8 cellular contexts compared by ENCODE assay signal in genomic region chr19:16824658-16825311, GRCh38. TPM values are rescaled to one million over a fixed set of nuclear protein-coding genes. Genes with fewer than 3 reads are reported as not detected.
DNase-seq lines count a peak whose midpoint lies in the region; ATAC-seq and TF ChIP-seq lines count a peak whose summit lies in the region.

No MANE protein-coding gene starts in this region.

- no peaks in the 10 kb centered on the region for H3K27me3 ChIP-seq in foreskin keratinocyte
- H3K27me3 ChIP-seq in skeletal muscle satellite cell (ENCODE audit: control insufficient read depth, insufficient read depth, low read length), result peaks cover 5% of the 10 kb centered on the region

- DNase-seq in HCEC 1CT (peak; percentile 34), foreskin keratinocyte (peak in 1 of 2 donors; percentile 68), NCI-H1436 treated with DMSO at 0.1 percent for 48 hours (lab: John Stamatoyannopoulos, UW) (no peak), AG20443 (ENCODE audit: low spot score) (no peak)
- no peak for DNase-seq in stimulated activated CD4-positive, alpha-beta T cell treated with anti-CD3 and anti-CD28 coated beads, Interleukin-15, amount 100 ng/mL, for 24 hours

- peak overlapping the region; percentile 85 for H3K4me2 ChIP-seq in skeletal muscle satellite cell (ENCODE audit: low read length)

- H3K9ac ChIP-seq in skeletal muscle satellite cell (ENCODE audit: low read depth, low read length), result peak overlapping the region; percentile 41

- peak; percentile 24 for ATAC-seq in foreskin keratinocyte
- no peak for ATAC-seq in GM18520 (IDR thresholded peaks at IDR 0.05; ENCODE audit: unreplicated experiment)

- no peak overlapping the region for H3K27ac ChIP-seq in foreskin keratinocyte

- H3K4me3 ChIP-seq in WI38 (ENCODE audit: low read depth, low read length) (peak overlapping the region; percentile 37), skeletal muscle satellite cell (ENCODE audit: low read length) (peak overlapping the region; percentile 62)

- TF ChIP-seq CTCF in WI38 (IDR thresholded peaks at IDR 0.05; ENCODE audit: low read depth, low read length) (no peak), foreskin keratinocyte (conservative IDR thresholded peaks at IDR 0.05) (no peak)

- no peaks in the 10 kb centered on the region for H3K36me3 ChIP-seq in skeletal muscle satellite cell (ENCODE audit: insufficient read depth, low read length)

- H3K9me3 ChIP-seq in skeletal muscle satellite cell (replicated peaks; ENCODE audit: low read length), result no peaks in the 10 kb centered on the region

- peaks cover 25% of the 10 kb centered on the region for H3K4me1 ChIP-seq in foreskin keratinocyte
- peaks cover 24% of the 10 kb centered on the region for H3K4me1 ChIP-seq in skeletal muscle satellite cell (ENCODE audit: control insufficient read depth, insufficient read depth, low read length)

RNA-seq across cellular contexts. Expression of gene SIN3B, which starts 4.4 kb away (rescaled TPM):
- total RNA-seq in foreskin keratinocyte, result 27.2 and 28.5 TPM in 2 replicates
- 14.6 and 15.6 TPM in 2 replicates for polyA plus RNA-seq in foreskin keratinocyte
- total RNA-seq in skeletal muscle satellite cell (2012; rRNA removed), result 24.6 and 26.9 TPM in 2 replicates
